In genomic region chr2:108236676-108237335, GRCh38 we compare ENCODE assay signal across 30 cellular contexts. TPM values are rescaled to one million over a fixed set of nuclear protein-coding genes. Genes with fewer than 3 reads are reported as not detected.
"Had no signal": no experiment of that assay in that cellular context is flagged by ENCODE, and none has a peak within 500 bp of the region (broad histone marks: within the 10 kb centered on the region; RNA-seq: fewer than 3 reads in every experiment).

No MANE protein-coding gene starts in this region.

- ATAC-seq: activated T-cell treated with anti-CD3 and anti-CD28 coated beads, Interleukin-2, amount 50 U/mL, for 4 hours; activated T-helper 17 cell treated with anti-CD3 and anti-CD28 coated beads, Interleukin-2, amount 50 U/mL, for 72 hours; T-helper 17 cell had no signal

- H3K4me3 ChIP-seq: cardiac muscle cell, MG63 had no signal

- H3K27ac Mint-ChIP-seq: activated CD4-positive, alpha-beta memory T cell treated with anti-CD3 and anti-CD28 coated beads for 36 hours; activated CD4-positive, alpha-beta T cell treated with anti-CD3 and anti-CD28 coated beads, Interleukin-2, amount 10 ng/mL, durations not matched to agents 7 days and 5 days; activated naive CD4-positive, alpha-beta T cell treated with anti-CD3 and anti-CD28 coated beads for 36 hours; activated naive CD8-positive, alpha-beta T cell; activated T-helper 17 cell treated with anti-CD3 and anti-CD28 coated beads, Interleukin-2, amount 50 U/mL, for 72 hours; brain; T-helper 17 cell had no signal

- H3K27ac ChIP-seq: cardiac muscle cell, KMS-11 had no signal

- H3K9me3 Mint-ChIP-seq: activated T-helper 17 cell treated with anti-CD3 and anti-CD28 coated beads, Interleukin-2, amount 50 U/mL, for 72 hours had no signal

- H3K4me3 Mint-ChIP-seq: activated CD4-positive, alpha-beta memory T cell treated with anti-CD3 and anti-CD28 coated beads for 36 hours; activated CD4-positive, alpha-beta T cell treated with anti-CD3 and anti-CD28 coated beads, Interleukin-2, amount 10 ng/mL, durations not matched to agents 7 days and 5 days; activated naive CD4-positive, alpha-beta T cell treated with anti-CD3 and anti-CD28 coated beads for 36 hours; activated naive CD8-positive, alpha-beta T cell; activated T-cell treated with anti-CD3 and anti-CD28 coated beads, Interleukin-2, amount 50 U/mL, for 4 hours; activated T-helper 17 cell treated with anti-CD3 and anti-CD28 coated beads, Interleukin-2, amount 50 U/mL, for 72 hours; brain; T-helper 17 cell had no signal

- H3K4me2 ChIP-seq: KMS-11 had no signal

- H3K36me3 ChIP-seq: cardiac muscle cell, MG63 had no signal

- H3K27me3 ChIP-seq: cardiac muscle cell, MG63 had no signal

- H3K9ac ChIP-seq: KMS-11 had no signal

- H3K36me3 Mint-ChIP-seq: activated CD4-positive, alpha-beta memory T cell treated with anti-CD3 and anti-CD28 coated beads for 36 hours; brain had no signal

- DNase-seq: activated CD4-positive, alpha-beta memory T cell treated with anti-CD3 and anti-CD28 coated beads for 36 hours; activated CD4-positive, alpha-beta T cell treated with anti-CD3 and anti-CD28 coated beads, Interleukin-2, amount 10 ng/mL, durations not matched to agents 7 days and 5 days; activated CD4-positive, CD25-positive, alpha-beta regulatory T cell; activated CD8-positive, alpha-beta memory T cell treated with anti-CD3 and anti-CD28 coated beads for 24 hours; activated gamma-delta T cell; activated naive CD4-positive, alpha-beta T cell treated with anti-CD3 and anti-CD28 coated beads for 36 hours; activated T-cell treated with anti-CD3 and anti-CD28 coated beads, Interleukin-2, amount 50 U/mL, for 4 hours; amygdala; cerebellar nuclear complex; MG63; MV-4-11; NCI-H1092 treated with DMSO at 0.1 percent for 48 hours; NCI-H1436; NCI-H187; NCI-H2081; NCI-H345; NCI-H510A; NCI-H526 treated with DMSO at 0.1 percent for 48 hours; NCI-H82; SIG-M5; T-helper 17 cell; T-helper 9 cell had no signal

- H3K4me1 Mint-ChIP-seq: activated CD4-positive, alpha-beta T cell treated with anti-CD3 and anti-CD28 coated beads, Interleukin-2, amount 10 ng/mL, durations not matched to agents 7 days and 5 days; activated T-helper 17 cell treated with anti-CD3 and anti-CD28 coated beads, Interleukin-2, amount 50 U/mL, for 72 hours; brain; T-helper 17 cell had no signal

RNA-seq across cellular contexts. Expression of gene SULT1C3, which starts 3.0 kb away (rescaled TPM):
- total RNA-seq: activated CD4-positive, alpha-beta memory T cell treated with anti-CD3 and anti-CD28 coated beads for 36 hours; activated CD4-positive, alpha-beta T cell treated with anti-CD3 and anti-CD28 coated beads, Interleukin-2, amount 10 ng/mL, durations not matched to agents 7 days and 5 days; activated naive CD4-positive, alpha-beta T cell treated with anti-CD3 and anti-CD28 coated beads for 36 hours; activated T-cell treated with anti-CD3 and anti-CD28 coated beads, Interleukin-2, amount 50 U/mL, for 4 hours; activated T-helper 17 cell treated with anti-CD3 and anti-CD28 coated beads, Interleukin-2, amount 50 U/mL, for 72 hours; astrocyte; cardiac muscle cell; OCI-LY7; RPMI7951; T-helper 17 cell had no signal
- polyA plus RNA-seq: cardiac muscle cell had no signal

RNA-seq across cellular contexts. Expression of gene SULT1C2, which starts 51.9 kb away (rescaled TPM):
- total RNA-seq: activated CD4-positive, alpha-beta memory T cell treated with anti-CD3 and anti-CD28 coated beads for 36 hours; activated CD4-positive, alpha-beta T cell treated with anti-CD3 and anti-CD28 coated beads, Interleukin-2, amount 10 ng/mL, durations not matched to agents 7 days and 5 days; activated naive CD4-positive, alpha-beta T cell treated with anti-CD3 and anti-CD28 coated beads for 36 hours; activated T-cell treated with anti-CD3 and anti-CD28 coated beads, Interleukin-2, amount 50 U/mL, for 4 hours; activated T-helper 17 cell treated with anti-CD3 and anti-CD28 coated beads, Interleukin-2, amount 50 U/mL, for 72 hours; OCI-LY7; RPMI7951; T-helper 17 cell had no signal
